Comparison of ENCODE assay signal across 19 cellular contexts in the genomic region with DNA sequence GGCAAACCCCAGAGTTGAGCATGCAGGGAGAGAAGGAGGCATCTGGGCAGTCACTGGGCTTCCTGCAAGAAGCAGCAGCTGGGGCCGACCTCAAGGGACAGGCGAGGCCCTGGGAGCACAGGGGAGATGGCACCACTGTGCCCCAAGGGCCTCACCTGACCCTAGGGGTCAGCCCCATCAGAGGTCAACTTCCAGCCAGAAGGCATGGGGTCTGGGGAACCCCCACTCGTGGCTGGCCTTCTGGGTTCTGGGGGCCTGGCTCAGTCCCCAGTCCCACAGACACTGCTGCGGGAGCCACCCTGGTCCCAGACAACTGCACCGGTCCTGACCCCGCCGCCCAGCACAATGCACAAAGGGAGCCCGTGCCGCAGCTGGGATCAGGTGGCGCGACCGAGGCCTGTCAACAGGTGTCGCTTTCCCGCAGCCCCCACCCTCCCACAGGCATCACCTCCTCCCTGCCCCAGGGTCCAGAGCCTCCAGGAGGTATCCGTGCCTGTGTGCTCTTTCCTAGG. TPM values are rescaled to one million over a fixed set of nuclear protein-coding genes. Genes with fewer than 3 reads are reported as not detected.
A peak's percentile ranks its signal among the peaks of the same experiment; 100 is the strongest.
DNase-seq lines count a peak whose midpoint lies in the region; ATAC-seq, FAIRE-seq and TF ChIP-seq lines count a peak whose summit lies in the region.
"Had no signal": no experiment of that assay in that cellular context is flagged by ENCODE, and none has a peak within 500 bp of the region (broad histone marks: within the 10 kb centered on the region; RNA-seq: fewer than 3 reads in every experiment).

No MANE protein-coding gene starts in this region.

- H3K9me3 Mint-ChIP-seq in activated T-cell treated with anti-CD3 and anti-CD28 coated beads, Interleukin-2, amount 50 U/mL, for 4 hours: no peaks in the 10 kb centered on the region
- no peaks in the 10 kb centered on the region for H3K9me3 Mint-ChIP-seq in WTC11
- H3K9me3 Mint-ChIP-seq: activated CD4-positive, alpha-beta T cell treated with anti-CD3 and anti-CD28 coated beads, Interleukin-2, amount 10 ng/mL, durations not matched to agents 24 days and 14 days had no signal

- H3K27me3 Mint-ChIP-seq in activated T-cell treated with anti-CD3 and anti-CD28 coated beads, Interleukin-2, amount 50 U/mL, for 4 hours (ENCODE audit: low read depth): peaks cover 6% of the 10 kb centered on the region
- no peaks in the 10 kb centered on the region for H3K27me3 Mint-ChIP-seq in WTC11 (ENCODE audit: low read depth)

- in situ Hi-C loops in HepG2 (cut with HindIII; ENCODE audit: extremely low pct_ligation_motif_present, low pct_unique_long_range_greater_than_20kb): no loop called here

- TF ChIP-seq RAD21 in HepG2 (CRISPR knock-in tag; IDR thresholded peaks at IDR 0.05): no peak

- no peak for FAIRE-seq in HepG2 (lab: Jason Lieb, UNC)
- FAIRE-seq: G401.6 had no signal

- no peaks in the 10 kb centered on the region for H3K79me2 ChIP-seq in HepG2 (ENCODE audit: insufficient read depth, low read length)

- no peak overlapping the region for H3K27ac ChIP-seq in HepG2 (ENCODE audit: extremely low read length, insufficient read depth, low read length)
- peak overlapping the region in 1 of 8 donors; percentile 24 for H3K27ac ChIP-seq in spleen
- H3K27ac ChIP-seq: foreskin keratinocyte, RWPE1 had no signal

- H3K36me3 Mint-ChIP-seq in activated T-cell treated with anti-CD3 and anti-CD28 coated beads, Interleukin-2, amount 50 U/mL, for 4 hours (ENCODE audit: insufficient read depth): no peaks in the 10 kb centered on the region
- no peaks in the 10 kb centered on the region for H3K36me3 Mint-ChIP-seq in WTC11

- peaks cover 7% of the 10 kb centered on the region for H3K4me1 Mint-ChIP-seq in activated T-cell treated with anti-CD3 and anti-CD28 coated beads, Interleukin-2, amount 50 U/mL, for 4 hours (ENCODE audit: low read depth)
- peaks cover 4% of the 10 kb centered on the region for H3K4me1 Mint-ChIP-seq in WTC11
- H3K4me1 Mint-ChIP-seq: activated CD4-positive, alpha-beta T cell treated with anti-CD3 and anti-CD28 coated beads, Interleukin-2, amount 10 ng/mL, durations not matched to agents 24 days and 14 days had no signal

- H3K4me3 ChIP-seq in HepG2 (replicated peaks in 1 of 3; ENCODE audit: insufficient read depth in 1 of 3, low read depth in 2 of 3, low read length in 3 of 3): no peak overlapping the region
- no peak overlapping the region for H3K4me3 ChIP-seq in spleen

- no peak overlapping the region for H3K27ac Mint-ChIP-seq in WTC11
- H3K27ac Mint-ChIP-seq: activated CD4-positive, alpha-beta T cell treated with anti-CD3 and anti-CD28 coated beads, Interleukin-2, amount 10 ng/mL, durations not matched to agents 24 days and 14 days; progenitor cell of endocrine pancreas; T-helper 2 cell treated with Interferon-gamma antibody and Interleukin-4, amounts not matched to agents 5 μg/mL and 100 μg/mL, for 36 hours had no signal

- no peak overlapping the region for H3K9ac ChIP-seq in HepG2 (ENCODE audit: insufficient read depth, low read depth, low read length)

- intact Hi-C loops in HepG2 (cut with micrococcal nuclease; ENCODE audit: unreplicated experiment): no loop called here
- intact Hi-C loops in spleen (cut with DNase I; ENCODE audit: low total_unique reads): no loop called here

- H3K4me2 ChIP-seq in HepG2 (ENCODE audit: low read depth, low read length): no peak overlapping the region

- peak; percentile 14 for DNase-seq in activated T-cell treated with anti-CD3 and anti-CD28 coated beads, Interleukin-2, amount 50 U/mL, for 1 hour
- DNase-seq in activated T-cell treated with anti-CD3 and anti-CD28 coated beads, Interleukin-2, amount 50 U/mL, for 4 hours: no peak
- DNase-seq in WTC11 (ENCODE audit: low spot score): peak; percentile 52
- no peak for DNase-seq in HepG2 (ENCODE audit: low spot score)
- DNase-seq in spleen: peak; percentile 73
- DNase-seq in NCI-H2227 treated with DMSO at 0.1 percent for 48 hours (lab: John Stamatoyannopoulos, UW): no peak
- no peak for DNase-seq in NOMO-1 (lab: John Stamatoyannopoulos, UW; ENCODE audit: unreplicated experiment in 2 of 2)
- DNase-seq: activated CD4-positive, alpha-beta T cell treated with anti-CD3 and anti-CD28 coated beads, Interleukin-2, amount 10 ng/mL, durations not matched to agents 24 days and 14 days; foreskin keratinocyte; NCI-H2081 treated with DMSO at 0.1 percent for 48 hours; NCI-H774; stimulated activated CD4-positive, alpha-beta T cell treated with anti-CD3 and anti-CD28 coated beads, Interleukin-2, amount 100 ng/mL, for 24 hours; stimulated activated CD8-positive, alpha-beta memory T cell treated with anti-CD3 and anti-CD28 coated beads, Interleukin-4, amount 100 ng/mL, for 48 hours had no signal

- CTCF ChIA-PET in WTC11 (lab: Charles Lee): interaction anchor here (0.8 to 1.8 kb wide), 7 partner anchors 12 to 180 kb away, joined by 3 to 5 read pairs (median 3); no protein-coding TSS in a partner anchor
- CTCF ChIA-PET in HepG2 (lab: Yijun Ruan, JAX; ENCODE audit: low intra/inter-chr PET ratio, low total read pairs): no interaction called here

- no peaks in the 10 kb centered on the region for H3K9me3 ChIP-seq in HepG2 (ENCODE audit: low read length)
- H3K9me3 ChIP-seq in spleen: no peaks in the 10 kb centered on the region

- H4K20me1 ChIP-seq in HepG2 (ENCODE audit: insufficient read depth, low read length): no peaks in the 10 kb centered on the region

- 19% methylated on average over 7 of the region's 15 CpGs for WGBS in HepG2 (ENCODE audit: low lambda C conversion rate)
- WGBS in spleen, 5 donors: 83 to 91% (median 88%) methylated on average over 15 of the region's 15 CpGs

- TF ChIP-seq POLR2A in HepG2 (IDR thresholded peaks at IDR 0.05; ENCODE audit: insufficient read depth in 1 of 2, low read depth in 2 of 2, low read length in 2 of 2) (no peak), spleen (IDR thresholded peaks at IDR 0.05) (no peak)

- BruUV-seq in HepG2 (replicated peaks; lab: Mats Ljungman, UMichigan): no TSS peak

- TF ChIP-seq EP300 in HepG2 (IDR thresholded peaks at IDR 0.05; ENCODE audit: low read depth in 2 of 2, low read length in 2 of 2) (no peak), HepG2 (CRISPR knock-in tag; IDR thresholded peaks at IDR 0.05; ENCODE audit: borderline replicate concordance) (no peak)

- H3K36me3 ChIP-seq in HepG2 (replicated peaks in 1 of 2; ENCODE audit: control insufficient read depth in 1 of 2, insufficient read depth in 2 of 2, low read length in 2 of 2) (no peaks in the 10 kb centered on the region), spleen (no peaks in the 10 kb centered on the region)

- H3K4me1 ChIP-seq in HepG2 (ENCODE audit: insufficient read depth, low read length): peaks cover 8% of the 10 kb centered on the region; the same call in 1 of the 2 replicates
- peaks cover 6 to 43% (median 24%) of the 10 kb centered on the region in 6 donors for H3K4me1 ChIP-seq in spleen
- H3K4me1 ChIP-seq: foreskin keratinocyte had no signal

- TF ChIP-seq CTCF in WTC11 (IDR thresholded peaks at IDR 0.05) (no peak), HepG2 (CRISPR knock-in tag; IDR thresholded peaks at IDR 0.05) (peak; percentile 29; the same call in 1 of the 2 replicates), spleen (IDR thresholded peaks at IDR 0.05 in 8 of 11, conservative IDR thresholded peaks at IDR 0.05 in 3 of 11) (no peak)

- POLR2A ChIA-PET in WTC11 (lab: Charles Lee): no interaction called here
- POLR2A ChIA-PET in HepG2 (lab: Yijun Ruan, JAX): no interaction called here

- H2AFZ ChIP-seq in HepG2 (ENCODE audit: low read length): no peak overlapping the region

- H3K27me3 ChIP-seq in HepG2 (ENCODE audit: control insufficient read depth in 1 of 2, insufficient read depth in 2 of 2, low read length in 2 of 2) (peaks cover 14 to 93% of the 10 kb centered on the region in 2 experiments; a peak in 4 of 5 replicates), spleen (replicated peaks in 1 of 7) (peaks cover 0 to 29% (median 4%) of the 10 kb centered on the region in 7 donors)
- H3K27me3 ChIP-seq: foreskin keratinocyte had no signal

- ATAC-seq in activated T-cell treated with anti-CD3 and anti-CD28 coated beads, Interleukin-2, amount 50 U/mL, for 4 hours: no peak
- ATAC-seq in WTC11: peak; percentile 11
- peak; percentile 40 for ATAC-seq in HepG2
- no peak for ATAC-seq in HG03108 (IDR thresholded peaks at IDR 0.05; ENCODE audit: unreplicated experiment)
- ATAC-seq: foreskin keratinocyte had no signal

- H3K4me3 Mint-ChIP-seq in activated T-cell treated with anti-CD3 and anti-CD28 coated beads, Interleukin-2, amount 50 U/mL, for 4 hours: no peak overlapping the region
- no peak overlapping the region for H3K4me3 Mint-ChIP-seq in WTC11
- H3K4me3 Mint-ChIP-seq: activated CD4-positive, alpha-beta T cell treated with anti-CD3 and anti-CD28 coated beads, Interleukin-2, amount 10 ng/mL, durations not matched to agents 24 days and 14 days; brain; T-helper 2 cell treated with Interferon-gamma antibody and Interleukin-4, amounts not matched to agents 5 μg/mL and 100 μg/mL, for 36 hours had no signal

RNA-seq across cellular contexts. Expression of a gene that starts 6.2 kb away (rescaled TPM):
- under 1 TPM; 0.05 to 0.08 (median 0.05) TPM for total RNA-seq in activated T-cell treated with anti-CD3 and anti-CD28 coated beads, Interleukin-2, amount 50 U/mL, for 4 hours
- 1.1 to 1.5 TPM (median 1.3 TPM) in 3 replicates for total RNA-seq in WTC11 (2021)
- 0.04 TPM in 2 replicates for total RNA-seq in HepG2 (2016; rRNA removed; fragmentation: Illumina TruSeq; extraction: Trizol)
- not detected in 2 replicates for total RNA-seq in HepG2 (2016; cell fraction: cytosol; rRNA removed; fragmentation: Illumina TruSeq; extraction: Trizol; ENCODE audit: low read depth)
- 0.04 TPM in 1 of 2 replicates, not detected in the other for total RNA-seq in HepG2 (2016; cell fraction: insoluble cytoplasmic fraction; rRNA removed; fragmentation: Illumina TruSeq; extraction: Trizol)
- total RNA-seq in HepG2 (2016; cell fraction: membrane; rRNA removed; fragmentation: Illumina TruSeq; extraction: Trizol): not detected in 2 replicates
- not detected in 2 replicates for total RNA-seq in HepG2 (2016; cell fraction: nucleus; rRNA removed; fragmentation: Illumina TruSeq; extraction: Trizol)
- polyA plus RNA-seq in HepG2 (2011; rRNA removed): not detected in 2 replicates
- polyA plus RNA-seq in HepG2 (2011; cell fraction: cytosol; rRNA removed): 0.04 TPM in 1 of 2 replicates, not detected in the other
- polyA plus RNA-seq in HepG2 (2011; cell fraction: nucleus; rRNA removed): 0.06 and 0.07 TPM in 2 replicates
- polyA plus RNA-seq in HepG2 (2012): 0.04 TPM in 1 of 2 replicates, not detected in the other
- polyA plus RNA-seq in HepG2 (2016; cell fraction: cytosol; fragmentation: Illumina TruSeq; extraction: Trizol; ENCODE audit: low read depth): not detected in 2 replicates
- polyA plus RNA-seq in HepG2 (2016; cell fraction: insoluble cytoplasmic fraction; fragmentation: Illumina TruSeq; extraction: Trizol; ENCODE audit: low read depth): not detected in 2 replicates
- polyA plus RNA-seq in HepG2 (2016; cell fraction: membrane; fragmentation: Illumina TruSeq; extraction: Trizol; ENCODE audit: low read depth): not detected in 2 replicates
- polyA plus RNA-seq in HepG2 (2016; cell fraction: nucleus; fragmentation: Illumina TruSeq; extraction: Trizol; ENCODE audit: insufficient read depth, low read depth): not detected in 2 replicates
- polyA minus RNA-seq in HepG2 (2011; rRNA and poly(A)+ RNA removed; ENCODE audit: low replicate concordance): 0.04 and 2.6 TPM in 2 replicates
- polyA minus RNA-seq in HepG2 (2011; cell fraction: cytosol; rRNA and poly(A)+ RNA removed): not detected in 2 replicates
- polyA minus RNA-seq in HepG2 (2011; cell fraction: nucleus; rRNA and poly(A)+ RNA removed): not detected in 2 replicates
- total RNA-seq in spleen: 1 to 10 TPM in 4 of 7 donors, under 1 TPM in 3; 0.37 to 3.6 (median 1.2) TPM
- polyA plus RNA-seq in spleen: under 1 TPM; 0.08 to 0.70 (median 0.11) TPM
- total RNA-seq: activated CD4-positive, alpha-beta T cell treated with anti-CD3 and anti-CD28 coated beads, Interleukin-2, amount 10 ng/mL, durations not matched to agents 24 days and 14 days had no signal

Comparison
In these comparisons a context has a peak if more than half of its experiments do, and no peak if none do; other contexts are left out.
1. DNase-seq: peak in activated T-cell treated with anti-CD3 and anti-CD28 coated beads, Interleukin-2, amount 50 U/mL, for 1 hour (single experiment), WTC11 (single experiment) and spleen (single experiment); none in activated T-cell treated with anti-CD3 and anti-CD28 coated beads, Interleukin-2, amount 50 U/mL, for 4 hours (single experiment), HepG2 (single experiment), NCI-H2227 treated with DMSO at 0.1 percent for 48 hours (single experiment) and NOMO-1 (0 of 2).
2. ATAC-seq: peak in WTC11 (single experiment) and HepG2 (single experiment); none in activated T-cell treated with anti-CD3 and anti-CD28 coated beads, Interleukin-2, amount 50 U/mL, for 4 hours (0 of 2) and HG03108 (single experiment).